Comparison of ENCODE assay signal across 29 cellular contexts in the genomic region with DNA sequence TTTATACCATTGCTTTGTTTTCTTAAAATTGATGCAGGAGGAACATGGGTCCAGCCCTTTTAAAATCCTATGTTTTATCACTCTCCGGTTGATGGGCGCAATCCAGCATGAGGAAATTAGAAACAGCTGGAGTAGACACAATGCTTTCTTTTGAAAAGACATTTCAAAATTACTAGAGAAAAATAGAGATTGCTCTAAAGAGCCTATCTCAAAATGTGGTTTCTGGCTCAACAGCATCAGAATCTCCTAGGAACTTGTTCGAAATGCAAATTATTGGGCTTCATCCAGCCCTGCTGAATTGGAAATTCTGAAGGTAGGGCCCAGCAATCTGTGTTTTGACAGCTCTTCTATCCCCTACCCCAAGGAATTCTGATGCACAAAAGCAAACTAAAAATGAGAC.
DNase-seq lines count a peak whose midpoint lies in the region; ATAC-seq and TF ChIP-seq lines count a peak whose summit lies in the region.
"Had no signal": no experiment of that assay in that cellular context is flagged by ENCODE, and none has a peak within 500 bp of the region (broad histone marks: within the 10 kb centered on the region; RNA-seq: fewer than 3 reads in every experiment).

No MANE protein-coding gene starts in this region.

- intact Hi-C loops in dorsolateral prefrontal cortex (cut with DNase I): no loop called here

- peaks cover 1% of the 10 kb centered on the region for H3K79me1 ChIP-seq in trophoblast cell (ENCODE audit: low read length)

- H3K79me2 ChIP-seq in trophoblast cell (ENCODE audit: control insufficient read depth, insufficient read depth, low read length, poor library complexity): no peaks in the 10 kb centered on the region

- no peak overlapping the region for H2AFZ ChIP-seq in trophoblast cell (ENCODE audit: insufficient read depth, low read length, poor library complexity)

- in situ Hi-C loops in astrocyte of the spinal cord (cut with HindIII; ENCODE audit: low sequenced_read_pairs): no loop called here

- H3K27ac ChIP-seq in trophoblast cell (ENCODE audit: low read depth, low read length) (peak overlapping the region; percentile 18), dorsolateral prefrontal cortex (no peak overlapping the region)
- H3K27ac ChIP-seq: C4-2B, coronary artery, foreskin keratinocyte, heart right ventricle, HL-60, ovary, thoracic aorta, vagina had no signal

- peak overlapping the region; percentile 11 for H2BK120ac ChIP-seq in trophoblast cell (ENCODE audit: insufficient read depth, low read length, poor library complexity)

- TF ChIP-seq CTCF in astrocyte of the spinal cord (IDR thresholded peaks at IDR 0.05; ENCODE audit: low read depth, low read length) (no peak), fibroblast of the aortic adventitia (IDR thresholded peaks at IDR 0.05; ENCODE audit: insufficient read depth, low read length) (no peak), dorsolateral prefrontal cortex (IDR thresholded peaks at IDR 0.05 in 54 of 56, conservative IDR thresholded peaks at IDR 0.05 in 2 of 56; ENCODE audit: low read depth in 1 of 56, partially characterized antibody in 56 of 56) (no peak)

- H4K91ac ChIP-seq in trophoblast cell (ENCODE audit: low read depth, low read length): no peak overlapping the region

- H2BK12ac ChIP-seq in trophoblast cell (ENCODE audit: low read length): no peak overlapping the region

- H4K12ac ChIP-seq in trophoblast cell (ENCODE audit: low read depth, low read length): no peak overlapping the region

- ATAC-seq in HG03159 (IDR thresholded peaks at IDR 0.05; ENCODE audit: unreplicated experiment) (no peak), HG03469 (IDR thresholded peaks at IDR 0.05; ENCODE audit: unreplicated experiment) (no peak)
- ATAC-seq: foreskin keratinocyte; left lobe of liver; naive thymus-derived CD8-positive, alpha-beta T cell had no signal

- no peak overlapping the region for H3K4me3 ChIP-seq in astrocyte of the spinal cord (ENCODE audit: low read depth, low read length)
- H3K4me3 ChIP-seq in fibroblast of the aortic adventitia (ENCODE audit: low read depth, low read length): no peak overlapping the region
- H3K4me3 ChIP-seq in trophoblast cell (ENCODE audit: low read depth, low read length): no peak overlapping the region
- no peak overlapping the region for H3K4me3 ChIP-seq in dorsolateral prefrontal cortex
- H3K4me3 ChIP-seq: coronary artery, heart right ventricle, ovary, thoracic aorta, vagina had no signal

- H3K14ac ChIP-seq in trophoblast cell (ENCODE audit: low read length): no peak overlapping the region

- H3K9ac ChIP-seq in trophoblast cell (ENCODE audit: low read length): no peak overlapping the region

- H3K4me2 ChIP-seq in trophoblast cell (ENCODE audit: low read length): no peak overlapping the region

- WGBS in trophoblast cell (ENCODE audit: extremely low coverage, insufficient coverage, insufficient read length): no CpG with 5 or more reads among the region's 3 CpGs

- H4K8ac ChIP-seq in trophoblast cell (ENCODE audit: low read depth, low read length): no peak overlapping the region

- no peak overlapping the region for H3K18ac ChIP-seq in trophoblast cell (ENCODE audit: low read length)

- no peak overlapping the region for H2BK5ac ChIP-seq in trophoblast cell (ENCODE audit: low read depth, low read length, poor library complexity)

- H3K27me3 ChIP-seq in trophoblast cell (ENCODE audit: insufficient read depth, low read length) (no peaks in the 10 kb centered on the region), dorsolateral prefrontal cortex (no peaks in the 10 kb centered on the region)
- H3K27me3 ChIP-seq: foreskin keratinocyte, ovary, vagina had no signal

- no peaks in the 10 kb centered on the region for H3K36me3 ChIP-seq in trophoblast cell (ENCODE audit: control insufficient read depth in 1 of 2, insufficient read depth in 2 of 2, low read length in 2 of 2)
- H3K36me3 ChIP-seq: heart right ventricle, ovary, thoracic aorta, vagina had no signal

- peaks cover 0 to 3% of the 10 kb centered on the region in 2 experiments for H3K4me1 ChIP-seq in trophoblast cell (ENCODE audit: control insufficient read depth in 1 of 2, insufficient read depth in 2 of 2, low read length in 2 of 2)
- H3K4me1 ChIP-seq: vagina had no signal

- H3K23ac ChIP-seq in trophoblast cell (ENCODE audit: low read length): no peak overlapping the region

- DNase-seq in NCI-H1048 (lab: John Stamatoyannopoulos, UW): peak; percentile 43
- DNase-seq in astrocyte of the spinal cord (ENCODE audit: low read depth, low spot score): peak; percentile 51
- DNase-seq in fibroblast of the aortic adventitia (ENCODE audit: low read depth): peak; percentile 81
- no peak for DNase-seq in trophoblast cell
- DNase-seq in dorsolateral prefrontal cortex: no peak
- DNase-seq: activated CD4-positive, alpha-beta T cell treated with anti-CD3 and anti-CD28 coated beads, Interleukin-2, amount 50 U/mL, for 4 hours; activated CD4-positive, CD25-positive, alpha-beta regulatory T cell; activated CD8-positive, alpha-beta memory T cell treated with anti-CD3 and anti-CD28 coated beads, Interleukin-2, amount 50 U/mL, for 4 hours; DMS79 treated with DMSO at 0.1 percent for 48 hours; HCEC 1CT; heart right ventricle; midbrain; naive thymus-derived CD8-positive, alpha-beta T cell; NCI-H1092 treated with DMSO at 0.1 percent for 48 hours; NCI-H2029; NCI-H774; ovary; SHP77; stimulated activated CD4-positive, alpha-beta T cell treated with anti-CD3 and anti-CD28 coated beads, Interleukin-12 subunit alpha, Interleukin-12 subunit beta, amount 100 ng/mL, for 4 hours; stimulated activated naive CD4-positive, alpha-beta T cell treated with Interleukin-2 at 50 U/mL for 16 hours had no signal

- H2AK5ac ChIP-seq in trophoblast cell (ENCODE audit: low read length): no peak overlapping the region

- no peak overlapping the region for H3K4ac ChIP-seq in trophoblast cell (ENCODE audit: low read depth, low read length)

- H3K9me3 ChIP-seq in trophoblast cell (ENCODE audit: insufficient read depth, low read depth, low read length): peaks cover 2% of the 10 kb centered on the region
- H3K9me3 ChIP-seq: heart right ventricle, ovary, thoracic aorta, vagina had no signal

Comparison
In these comparisons a context has a peak if more than half of its experiments do, and no peak if none do; other contexts are left out.
1. DNase-seq: peak in NCI-H1048 (single experiment), astrocyte of the spinal cord (single experiment) and fibroblast of the aortic adventitia (single experiment); none in trophoblast cell (0 of 2) and dorsolateral prefrontal cortex (0 of 10).